16 cellular contexts compared by ENCODE assay signal in the genomic region with DNA sequence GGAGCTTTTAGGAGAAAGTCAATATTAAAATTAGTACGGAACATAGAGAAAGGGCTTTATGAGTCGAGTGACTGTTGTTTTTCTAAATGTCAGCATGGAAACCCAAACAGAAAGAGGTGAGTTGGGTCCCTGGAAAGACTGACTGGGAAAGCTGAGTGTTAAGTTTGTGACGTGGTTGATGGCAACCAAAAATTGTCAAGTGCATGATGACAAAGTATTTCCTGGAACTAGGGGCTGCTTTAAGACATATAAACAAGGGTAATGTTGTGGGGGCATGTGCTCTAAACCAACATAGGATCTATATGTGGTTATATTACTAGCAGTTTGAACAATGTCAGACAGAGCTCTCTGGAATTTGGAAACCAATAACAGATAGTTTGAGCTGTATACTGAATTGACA. TPM values are rescaled to one million over a fixed set of nuclear protein-coding genes. Genes with fewer than 3 reads are reported as not detected.
DNase-seq lines count a peak whose midpoint lies in the region; ATAC-seq and TF ChIP-seq lines count a peak whose summit lies in the region.
"Had no signal": no experiment of that assay in that cellular context is flagged by ENCODE, and none has a peak within 500 bp of the region (broad histone marks: within the 10 kb centered on the region; RNA-seq: fewer than 3 reads in every experiment).

No MANE protein-coding gene starts in this region.

- no peak for DNase-seq in activated CD4-positive, alpha-beta T cell treated with anti-CD3 and anti-CD28 coated beads, Interleukin-2, amount 10 ng/mL, durations not matched to agents 24 days and 14 days
- DNase-seq in activated CD4-positive, alpha-beta T cell treated with anti-CD3 and anti-CD28 coated beads for 1 hour = no peak
- DNase-seq in stimulated activated CD4-positive, alpha-beta T cell treated with anti-CD3 and anti-CD28 coated beads, Interleukin-1b, Interleukin-23, amount 100 ng/mL, for 48 hours = peak; percentile 24
- DNase-seq in stimulated activated CD4-positive, alpha-beta T cell treated with anti-CD3 and anti-CD28 coated beads, Interleukin-4, amount 100 ng/mL, for 1 hour = no peak
- DNase-seq in activated naive CD8-positive, alpha-beta T cell treated with anti-CD3 and anti-CD28 coated beads, Interleukin-2, amount 50 U/mL, for 24 hours = peak; percentile 35
- DNase-seq in right atrium auricular region (ENCODE audit: low spot score) (no peak), HAP-1 (ENCODE audit: low spot score in 2 of 2) (no peak), omental fat pad (ENCODE audit: low spot score) (no peak)
- DNase-seq: Caco-2, HCEC 1CT, NCI-H1417, NCI-H2029, NCI-H2171 treated with DMSO at 0.1 percent for 48 hours, NCI-H510A had no signal

- no peaks in the 10 kb centered on the region for H3K27me3 Mint-ChIP-seq in activated CD4-positive, alpha-beta T cell treated with anti-CD3 and anti-CD28 coated beads, Interleukin-2, amount 10 ng/mL, durations not matched to agents 24 days and 14 days
- no peaks in the 10 kb centered on the region for H3K27me3 Mint-ChIP-seq in activated naive CD8-positive, alpha-beta T cell treated with anti-CD3 and anti-CD28 coated beads, Interleukin-2, amount 50 U/mL, for 24 hours

- ATAC-seq in activated naive CD8-positive, alpha-beta T cell treated with anti-CD3 and anti-CD28 coated beads, Interleukin-2, amount 50 U/mL, for 24 hours = peak; percentile 97
- ATAC-seq in omental fat pad (ENCODE audit: low FRiP score) = no peak

- peak overlapping the region; percentile 78 for H3K27ac Mint-ChIP-seq in activated CD4-positive, alpha-beta T cell treated with anti-CD3 and anti-CD28 coated beads, Interleukin-2, amount 10 ng/mL, durations not matched to agents 24 days and 14 days
- H3K27ac Mint-ChIP-seq in activated naive CD8-positive, alpha-beta T cell treated with anti-CD3 and anti-CD28 coated beads, Interleukin-2, amount 50 U/mL, for 24 hours = peak overlapping the region; percentile 94
- H3K27ac Mint-ChIP-seq: CD14-positive monocyte, IgD-negative memory B cell had no signal

- H3K27me3 ChIP-seq in right atrium auricular region = no peaks in the 10 kb centered on the region
- H3K27me3 ChIP-seq in HAP-1 (ENCODE audit: low read depth) = no peaks in the 10 kb centered on the region

- no peaks in the 10 kb centered on the region for H3K36me3 Mint-ChIP-seq in activated CD4-positive, alpha-beta T cell treated with anti-CD3 and anti-CD28 coated beads, Interleukin-2, amount 10 ng/mL, durations not matched to agents 24 days and 14 days (ENCODE audit: low read depth)
- H3K36me3 Mint-ChIP-seq in activated naive CD8-positive, alpha-beta T cell treated with anti-CD3 and anti-CD28 coated beads, Interleukin-2, amount 50 U/mL, for 24 hours (ENCODE audit: low read depth) = no peaks in the 10 kb centered on the region
- H3K36me3 Mint-ChIP-seq: CD14-positive monocyte, IgD-negative memory B cell had no signal

- no peaks in the 10 kb centered on the region for H3K36me3 ChIP-seq in right atrium auricular region
- no peaks in the 10 kb centered on the region for H3K36me3 ChIP-seq in HAP-1 (replicated peaks)

- H3K4me1 Mint-ChIP-seq in activated CD4-positive, alpha-beta T cell treated with anti-CD3 and anti-CD28 coated beads, Interleukin-2, amount 10 ng/mL, durations not matched to agents 24 days and 14 days = peaks cover 37% of the 10 kb centered on the region
- H3K4me1 Mint-ChIP-seq in activated naive CD8-positive, alpha-beta T cell treated with anti-CD3 and anti-CD28 coated beads, Interleukin-2, amount 50 U/mL, for 24 hours = peaks cover 58% of the 10 kb centered on the region
- H3K4me1 Mint-ChIP-seq: CD14-positive monocyte, IgD-negative memory B cell had no signal

- H3K4me3 ChIP-seq in right atrium auricular region (no peak overlapping the region), HAP-1 (no peak overlapping the region)

- intact Hi-C loops in activated CD4-positive, alpha-beta T cell treated with anti-CD3 and anti-CD28 coated beads, Interleukin-2, amount 10 ng/mL, durations not matched to agents 24 days and 14 days (cut with micrococcal nuclease) = loop anchor here (1.0 to 10.0 kb wide), 5 partner anchors 15 to 876 kb away; partner anchors contain the start of gene GPD2

- no peak overlapping the region for H3K27ac ChIP-seq in right atrium auricular region

- H3K4me1 ChIP-seq in right atrium auricular region (no peaks in the 10 kb centered on the region), HAP-1 (peaks cover 8% of the 10 kb centered on the region)

- H3K9me3 Mint-ChIP-seq in activated CD4-positive, alpha-beta T cell treated with anti-CD3 and anti-CD28 coated beads, Interleukin-2, amount 10 ng/mL, durations not matched to agents 24 days and 14 days = no peaks in the 10 kb centered on the region
- no peaks in the 10 kb centered on the region for H3K9me3 Mint-ChIP-seq in activated naive CD8-positive, alpha-beta T cell treated with anti-CD3 and anti-CD28 coated beads, Interleukin-2, amount 50 U/mL, for 24 hours
- H3K9me3 Mint-ChIP-seq: CD14-positive monocyte, IgD-negative memory B cell had no signal

- H3K9me3 ChIP-seq in right atrium auricular region (no peaks in the 10 kb centered on the region), HAP-1 (no peaks in the 10 kb centered on the region)
- H3K9me3 ChIP-seq: Caco-2 had no signal

- no peak for TF ChIP-seq CTCF in right atrium auricular region (IDR thresholded peaks at IDR 0.05)
- TF ChIP-seq CTCF in omental fat pad (IDR thresholded peaks at IDR 0.05) = no peak

- in situ Hi-C loops in HAP-1 (cut with MboI; ENCODE audit: low sequenced_read_pairs) = no loop called here

- peak overlapping the region; percentile 3 for H3K4me3 Mint-ChIP-seq in activated CD4-positive, alpha-beta T cell treated with anti-CD3 and anti-CD28 coated beads, Interleukin-2, amount 10 ng/mL, durations not matched to agents 24 days and 14 days
- H3K4me3 Mint-ChIP-seq in activated naive CD8-positive, alpha-beta T cell treated with anti-CD3 and anti-CD28 coated beads, Interleukin-2, amount 50 U/mL, for 24 hours = peak overlapping the region; percentile 46
- H3K4me3 Mint-ChIP-seq: CD14-positive monocyte, IgD-negative memory B cell had no signal

RNA-seq across cellular contexts. Expression of gene GPD2, which starts 50.9 kb away (rescaled TPM):
- total RNA-seq in activated CD4-positive, alpha-beta T cell treated with anti-CD3 and anti-CD28 coated beads, Interleukin-2, amount 10 ng/mL, durations not matched to agents 24 days and 14 days = 18.0 and 19.7 TPM in 2 replicates
- total RNA-seq in right atrium auricular region (10 to 100 TPM; 14.9 to 29.1 TPM), omental fat pad (10 to 100 TPM; 38.7 to 62.9 (median 40.7) TPM)

RNA-seq across cellular contexts. Expression of gene NR4A2, which starts 52.7 kb away (rescaled TPM):
- total RNA-seq in activated CD4-positive, alpha-beta T cell treated with anti-CD3 and anti-CD28 coated beads, Interleukin-2, amount 10 ng/mL, durations not matched to agents 24 days and 14 days = 13.2 and 14.1 TPM in 2 replicates
- 1 to 10 TPM; 3.7 to 8.9 TPM for total RNA-seq in right atrium auricular region
- 100 to 1,000 TPM in 1 of 4 donors, 10 to 100 TPM in 2, 1 to 10 TPM in 1; 6.0 to 178 (median 13.6) TPM for total RNA-seq in omental fat pad

Comparison
In these comparisons a context has a peak if more than half of its experiments do, and no peak if none do; other contexts are left out.
1. DNase-seq: peak in stimulated activated CD4-positive, alpha-beta T cell treated with anti-CD3 and anti-CD28 coated beads, Interleukin-1b, Interleukin-23, amount 100 ng/mL, for 48 hours (single experiment) and activated naive CD8-positive, alpha-beta T cell treated with anti-CD3 and anti-CD28 coated beads, Interleukin-2, amount 50 U/mL, for 24 hours (single experiment); none in activated CD4-positive, alpha-beta T cell treated with anti-CD3 and anti-CD28 coated beads, Interleukin-2, amount 10 ng/mL, durations not matched to agents 24 days and 14 days (single experiment), activated CD4-positive, alpha-beta T cell treated with anti-CD3 and anti-CD28 coated beads for 1 hour (single experiment), stimulated activated CD4-positive, alpha-beta T cell treated with anti-CD3 and anti-CD28 coated beads, Interleukin-4, amount 100 ng/mL, for 1 hour (single experiment), right atrium auricular region (single experiment), HAP-1 (0 of 2) and omental fat pad (single experiment).